1 cellular context compared by ENCODE assay signal in the genomic region with DNA sequence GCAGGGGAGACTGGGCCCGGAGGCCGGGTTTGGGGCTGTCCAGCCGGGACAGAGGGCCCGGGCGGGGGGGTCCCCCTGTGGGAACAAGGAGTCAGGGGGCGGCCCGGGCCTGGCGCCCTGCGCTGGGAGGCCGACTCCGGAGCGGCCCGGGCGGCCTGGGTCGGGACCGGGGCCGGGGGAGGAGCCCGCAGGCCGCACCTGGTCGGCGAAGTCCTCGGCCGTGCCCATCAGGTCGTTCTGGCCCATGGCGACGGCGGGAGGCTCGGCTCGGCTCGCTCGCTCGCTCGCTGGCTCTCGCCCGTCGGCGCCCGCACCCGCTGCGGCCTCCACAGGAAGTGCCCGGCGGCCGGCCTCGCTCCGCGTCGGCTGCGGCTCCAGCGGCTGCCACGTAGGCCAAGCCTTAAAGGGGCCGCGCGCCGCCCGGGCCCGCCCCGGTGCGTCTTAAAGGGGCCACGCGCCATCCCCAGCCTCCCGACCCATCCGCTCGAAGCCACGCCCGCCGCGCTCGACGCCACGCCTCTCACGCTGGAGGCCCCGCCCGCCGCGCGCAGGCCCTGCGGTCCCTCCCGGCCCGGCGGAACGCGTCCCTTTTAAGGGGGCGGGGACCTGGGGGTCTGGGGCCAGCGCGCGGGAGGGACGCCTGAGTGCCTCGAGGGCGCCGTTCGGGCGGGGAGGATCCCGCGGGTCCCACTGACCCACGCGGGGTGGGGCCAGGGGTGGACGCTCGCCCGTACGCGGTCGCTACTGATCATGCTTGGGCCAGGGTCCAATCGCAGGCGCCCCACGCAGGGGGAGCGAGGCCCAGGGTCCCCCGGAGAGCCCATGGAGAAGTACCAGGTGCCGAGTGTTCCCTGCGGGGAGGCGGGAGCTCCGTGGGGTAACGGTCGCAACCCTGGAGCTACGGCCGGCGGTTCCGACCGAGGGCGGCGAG.
TF ChIP-seq lines count a peak whose summit lies in the region.

A gene (plus strand): TSS at position 643 of the 931 bp plus-strand sequence. CDS start 108 bp downstream, at position 751.
A gene (minus strand): TSS at position 337 of the 931 bp plus-strand sequence. CDS start 91 bp downstream, at position 246.

TF ChIP-seq in K562, 482 proteins besides CTCF, POLR2A, EP300 and RAD21 (continued from another document and continues in another):
- TF ChIP-seq, protein P1, sequence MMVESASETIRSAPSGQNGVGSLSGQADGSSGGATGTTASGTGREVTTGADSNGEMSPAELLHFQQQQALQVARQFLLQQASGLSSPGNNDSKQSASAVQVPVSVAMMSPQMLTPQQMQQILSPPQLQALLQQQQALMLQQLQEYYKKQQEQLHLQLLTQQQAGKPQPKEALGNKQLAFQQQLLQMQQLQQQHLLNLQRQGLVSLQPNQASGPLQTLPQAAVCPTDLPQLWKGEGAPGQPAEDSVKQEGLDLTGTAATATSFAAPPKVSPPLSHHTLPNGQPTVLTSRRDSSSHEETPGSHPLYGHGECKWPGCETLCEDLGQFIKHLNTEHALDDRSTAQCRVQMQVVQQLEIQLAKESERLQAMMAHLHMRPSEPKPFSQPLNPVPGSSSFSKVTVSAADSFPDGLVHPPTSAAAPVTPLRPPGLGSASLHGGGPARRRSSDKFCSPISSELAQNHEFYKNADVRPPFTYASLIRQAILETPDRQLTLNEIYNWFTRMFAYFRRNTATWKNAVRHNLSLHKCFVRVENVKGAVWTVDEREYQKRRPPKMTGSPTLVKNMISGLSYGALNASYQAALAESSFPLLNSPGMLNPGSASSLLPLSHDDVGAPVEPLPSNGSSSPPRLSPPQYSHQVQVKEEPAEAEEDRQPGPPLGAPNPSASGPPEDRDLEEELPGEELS (CRISPR knock-in tag; IDR thresholded peaks at IDR 0.05; ENCODE audit: borderline replicate concordance): 0 out of 2 replicates have a peak, but pooled peaks have one; percentile 88
- no peak for TF ChIP-seq SRSF3 (IDR thresholded peaks at IDR 0.05; ENCODE audit: insufficient read depth, low read length)
- peak; percentile 95 for TF ChIP-seq NEUROD1 (IDR thresholded peaks at IDR 0.05; ENCODE audit: borderline replicate concordance, low read depth, low read length, partially characterized antibody)
- peak; percentile 64 for TF ChIP-seq RB1 (IDR thresholded peaks at IDR 0.05; ENCODE audit: low read depth)
- peak; percentile 62; the same call in 1 of the 2 replicates for TF ChIP-seq GABPB1 (CRISPR knock-in tag; IDR thresholded peaks at IDR 0.05)
- TF ChIP-seq POLR3A (IDR thresholded peaks at IDR 0.05; ENCODE audit: borderline replicate concordance, extremely low read depth, insufficient read depth, insufficient read length): no peak
- TF ChIP-seq SREBF2 (CRISPR knock-in tag; IDR thresholded peaks at IDR 0.05): no peak
- no peak for TF ChIP-seq ZNF184 (CRISPR knock-in tag; IDR thresholded peaks at IDR 0.05)
- TF ChIP-seq TFAM (CRISPR knock-in tag; conservative IDR thresholded peaks at IDR 0.05): no peak
- no peak for TF ChIP-seq THRAP3 (IDR thresholded peaks at IDR 0.05; ENCODE audit: borderline replicate concordance)
- TF ChIP-seq SAFB (IDR thresholded peaks at IDR 0.05; ENCODE audit: borderline replicate concordance, low read depth, low read length): peak; percentile 82
- TF ChIP-seq GABPA (tag; conservative IDR thresholded peaks at IDR 0.05; ENCODE audit: low read depth): peak; percentile 86
- no peak for TF ChIP-seq ELF4 (CRISPR knock-in tag; IDR thresholded peaks at IDR 0.05)
- no peak for TF ChIP-seq ARHGAP35 (IDR thresholded peaks at IDR 0.05; ENCODE audit: partially characterized antibody)
- TF ChIP-seq PYGO2 (tag; IDR thresholded peaks at IDR 0.05): no peak
- TF ChIP-seq, protein P2, sequence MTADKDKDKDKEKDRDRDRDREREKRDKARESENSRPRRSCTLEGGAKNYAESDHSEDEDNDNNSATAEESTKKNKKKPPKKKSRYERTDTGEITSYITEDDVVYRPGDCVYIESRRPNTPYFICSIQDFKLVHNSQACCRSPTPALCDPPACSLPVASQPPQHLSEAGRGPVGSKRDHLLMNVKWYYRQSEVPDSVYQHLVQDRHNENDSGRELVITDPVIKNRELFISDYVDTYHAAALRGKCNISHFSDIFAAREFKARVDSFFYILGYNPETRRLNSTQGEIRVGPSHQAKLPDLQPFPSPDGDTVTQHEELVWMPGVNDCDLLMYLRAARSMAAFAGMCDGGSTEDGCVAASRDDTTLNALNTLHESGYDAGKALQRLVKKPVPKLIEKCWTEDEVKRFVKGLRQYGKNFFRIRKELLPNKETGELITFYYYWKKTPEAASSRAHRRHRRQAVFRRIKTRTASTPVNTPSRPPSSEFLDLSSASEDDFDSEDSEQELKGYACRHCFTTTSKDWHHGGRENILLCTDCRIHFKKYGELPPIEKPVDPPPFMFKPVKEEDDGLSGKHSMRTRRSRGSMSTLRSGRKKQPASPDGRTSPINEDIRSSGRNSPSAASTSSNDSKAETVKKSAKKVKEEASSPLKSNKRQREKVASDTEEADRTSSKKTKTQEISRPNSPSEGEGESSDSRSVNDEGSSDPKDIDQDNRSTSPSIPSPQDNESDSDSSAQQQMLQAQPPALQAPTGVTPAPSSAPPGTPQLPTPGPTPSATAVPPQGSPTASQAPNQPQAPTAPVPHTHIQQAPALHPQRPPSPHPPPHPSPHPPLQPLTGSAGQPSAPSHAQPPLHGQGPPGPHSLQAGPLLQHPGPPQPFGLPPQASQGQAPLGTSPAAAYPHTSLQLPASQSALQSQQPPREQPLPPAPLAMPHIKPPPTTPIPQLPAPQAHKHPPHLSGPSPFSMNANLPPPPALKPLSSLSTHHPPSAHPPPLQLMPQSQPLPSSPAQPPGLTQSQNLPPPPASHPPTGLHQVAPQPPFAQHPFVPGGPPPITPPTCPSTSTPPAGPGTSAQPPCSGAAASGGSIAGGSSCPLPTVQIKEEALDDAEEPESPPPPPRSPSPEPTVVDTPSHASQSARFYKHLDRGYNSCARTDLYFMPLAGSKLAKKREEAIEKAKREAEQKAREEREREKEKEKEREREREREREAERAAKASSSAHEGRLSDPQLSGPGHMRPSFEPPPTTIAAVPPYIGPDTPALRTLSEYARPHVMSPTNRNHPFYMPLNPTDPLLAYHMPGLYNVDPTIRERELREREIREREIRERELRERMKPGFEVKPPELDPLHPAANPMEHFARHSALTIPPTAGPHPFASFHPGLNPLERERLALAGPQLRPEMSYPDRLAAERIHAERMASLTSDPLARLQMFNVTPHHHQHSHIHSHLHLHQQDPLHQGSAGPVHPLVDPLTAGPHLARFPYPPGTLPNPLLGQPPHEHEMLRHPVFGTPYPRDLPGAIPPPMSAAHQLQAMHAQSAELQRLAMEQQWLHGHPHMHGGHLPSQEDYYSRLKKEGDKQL (CRISPR knock-in tag; IDR thresholded peaks at IDR 0.05; ENCODE audit: borderline replicate concordance): no peak
- TF ChIP-seq PPARD (CRISPR knock-in tag; IDR thresholded peaks at IDR 0.05): no peak
- TF ChIP-seq TEAD2 (tag; IDR thresholded peaks at IDR 0.05): no peak
- TF ChIP-seq RCOR1 (IDR thresholded peaks at IDR 0.05; ENCODE audit: borderline replicate concordance in 1 of 2, low read depth in 2 of 2, low read length in 2 of 2): peak in 1 of 2 experiments; percentile 45; a peak in 1 of 4 replicates
- no peak for TF ChIP-seq TAF15 (IDR thresholded peaks at IDR 0.05; ENCODE audit: low read depth, low read length)
- TF ChIP-seq TOE1 (IDR thresholded peaks at IDR 0.05; ENCODE audit: borderline replicate concordance): peak; percentile 84; the same call in 1 of the 2 replicates
- TF ChIP-seq TOE1 (CRISPR knock-in tag; IDR thresholded peaks at IDR 0.05; ENCODE audit: borderline replicate concordance, low read depth): no peak
- TF ChIP-seq ZNF253 (CRISPR knock-in tag; conservative IDR thresholded peaks at IDR 0.05): no peak
- TF ChIP-seq CBFA2T3 (IDR thresholded peaks at IDR 0.05): no peak
- TF ChIP-seq SRSF7 (optimal IDR thresholded peaks at IDR 0.05; ENCODE audit: low read depth, low read length): no peak
- TF ChIP-seq, protein P3, sequence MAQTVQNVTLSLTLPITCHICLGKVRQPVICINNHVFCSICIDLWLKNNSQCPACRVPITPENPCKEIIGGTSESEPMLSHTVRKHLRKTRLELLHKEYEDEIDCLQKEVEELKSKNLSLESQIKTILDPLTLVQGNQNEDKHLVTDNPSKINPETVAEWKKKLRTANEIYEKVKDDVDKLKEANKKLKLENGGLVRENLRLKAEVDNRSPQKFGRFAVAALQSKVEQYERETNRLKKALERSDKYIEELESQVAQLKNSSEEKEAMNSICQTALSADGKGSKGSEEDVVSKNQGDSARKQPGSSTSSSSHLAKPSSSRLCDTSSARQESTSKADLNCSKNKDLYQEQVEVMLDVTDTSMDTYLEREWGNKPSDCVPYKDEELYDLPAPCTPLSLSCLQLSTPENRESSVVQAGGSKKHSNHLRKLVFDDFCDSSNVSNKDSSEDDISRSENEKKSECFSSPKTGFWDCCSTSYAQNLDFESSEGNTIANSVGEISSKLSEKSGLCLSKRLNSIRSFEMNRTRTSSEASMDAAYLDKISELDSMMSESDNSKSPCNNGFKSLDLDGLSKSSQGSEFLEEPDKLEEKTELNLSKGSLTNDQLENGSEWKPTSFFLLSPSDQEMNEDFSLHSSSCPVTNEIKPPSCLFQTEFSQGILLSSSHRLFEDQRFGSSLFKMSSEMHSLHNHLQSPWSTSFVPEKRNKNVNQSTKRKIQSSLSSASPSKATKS (CRISPR knock-in tag; IDR thresholded peaks at IDR 0.05): no peak
- TF ChIP-seq, protein P4, sequence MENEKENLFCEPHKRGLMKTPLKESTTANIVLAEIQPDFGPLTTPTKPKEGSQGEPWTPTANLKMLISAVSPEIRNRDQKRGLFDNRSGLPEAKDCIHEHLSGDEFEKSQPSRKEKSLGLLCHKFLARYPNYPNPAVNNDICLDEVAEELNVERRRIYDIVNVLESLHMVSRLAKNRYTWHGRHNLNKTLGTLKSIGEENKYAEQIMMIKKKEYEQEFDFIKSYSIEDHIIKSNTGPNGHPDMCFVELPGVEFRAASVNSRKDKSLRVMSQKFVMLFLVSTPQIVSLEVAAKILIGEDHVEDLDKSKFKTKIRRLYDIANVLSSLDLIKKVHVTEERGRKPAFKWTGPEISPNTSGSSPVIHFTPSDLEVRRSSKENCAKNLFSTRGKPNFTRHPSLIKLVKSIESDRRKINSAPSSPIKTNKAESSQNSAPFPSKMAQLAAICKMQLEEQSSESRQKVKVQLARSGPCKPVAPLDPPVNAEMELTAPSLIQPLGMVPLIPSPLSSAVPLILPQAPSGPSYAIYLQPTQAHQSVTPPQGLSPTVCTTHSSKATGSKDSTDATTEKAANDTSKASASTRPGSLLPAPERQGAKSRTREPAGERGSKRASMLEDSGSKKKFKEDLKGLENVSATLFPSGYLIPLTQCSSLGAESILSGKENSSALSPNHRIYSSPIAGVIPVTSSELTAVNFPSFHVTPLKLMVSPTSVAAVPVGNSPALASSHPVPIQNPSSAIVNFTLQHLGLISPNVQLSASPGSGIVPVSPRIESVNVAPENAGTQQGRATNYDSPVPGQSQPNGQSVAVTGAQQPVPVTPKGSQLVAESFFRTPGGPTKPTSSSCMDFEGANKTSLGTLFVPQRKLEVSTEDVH (IDR thresholded peaks at IDR 0.05; ENCODE audit: low read depth, partially characterized antibody): no peak
- no peak for TF ChIP-seq CBFA2T2 (conservative IDR thresholded peaks at IDR 0.05)
- TF ChIP-seq DDX20 (tag; IDR thresholded peaks at IDR 0.05; ENCODE audit: low read depth): no peak
- no peak for TF ChIP-seq MEIS2 (IDR thresholded peaks at IDR 0.05; ENCODE audit: partially characterized antibody)
- TF ChIP-seq BACH1 (tag; IDR thresholded peaks at IDR 0.05): no peak
- no peak for TF ChIP-seq DACH1 (IDR thresholded peaks at IDR 0.05; ENCODE audit: partially characterized antibody)
- TF ChIP-seq, protein P5, sequence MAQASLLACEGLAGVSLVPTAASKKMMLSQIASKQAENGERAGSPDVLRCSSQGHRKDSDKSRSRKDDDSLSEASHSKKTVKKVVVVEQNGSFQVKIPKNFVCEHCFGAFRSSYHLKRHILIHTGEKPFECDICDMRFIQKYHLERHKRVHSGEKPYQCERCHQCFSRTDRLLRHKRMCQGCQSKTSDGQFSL (CRISPR knock-in tag; IDR thresholded peaks at IDR 0.05): peak; percentile 68
- TF ChIP-seq, protein P5 (tag; IDR thresholded peaks at IDR 0.05): no peak
- no peak for TF ChIP-seq ZSCAN32 (CRISPR knock-in tag; IDR thresholded peaks at IDR 0.05)
- no peak for TF ChIP-seq ZNF174 (CRISPR knock-in tag; IDR thresholded peaks at IDR 0.05)
- no peak for TF ChIP-seq ZNF699 (CRISPR knock-in tag; IDR thresholded peaks at IDR 0.05; ENCODE audit: insufficient replicate concordance)
- no peak for TF ChIP-seq XRCC3 (IDR thresholded peaks at IDR 0.05)
- no peak for TF ChIP-seq POU5F1 (IDR thresholded peaks at IDR 0.05; ENCODE audit: borderline replicate concordance, low read depth, low read length, partially characterized antibody)
- TF ChIP-seq, protein P6, sequence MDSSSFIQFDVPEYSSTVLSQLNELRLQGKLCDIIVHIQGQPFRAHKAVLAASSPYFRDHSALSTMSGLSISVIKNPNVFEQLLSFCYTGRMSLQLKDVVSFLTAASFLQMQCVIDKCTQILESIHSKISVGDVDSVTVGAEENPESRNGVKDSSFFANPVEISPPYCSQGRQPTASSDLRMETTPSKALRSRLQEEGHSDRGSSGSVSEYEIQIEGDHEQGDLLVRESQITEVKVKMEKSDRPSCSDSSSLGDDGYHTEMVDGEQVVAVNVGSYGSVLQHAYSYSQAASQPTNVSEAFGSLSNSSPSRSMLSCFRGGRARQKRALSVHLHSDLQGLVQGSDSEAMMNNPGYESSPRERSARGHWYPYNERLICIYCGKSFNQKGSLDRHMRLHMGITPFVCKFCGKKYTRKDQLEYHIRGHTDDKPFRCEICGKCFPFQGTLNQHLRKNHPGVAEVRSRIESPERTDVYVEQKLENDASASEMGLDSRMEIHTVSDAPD (CRISPR knock-in tag; IDR thresholded peaks at IDR 0.05): no peak
- TF ChIP-seq ZNF586 (CRISPR knock-in tag; conservative IDR thresholded peaks at IDR 0.05): no peak
- no peak for TF ChIP-seq ZEB2 (IDR thresholded peaks at IDR 0.05)
- TF ChIP-seq, protein P7, sequence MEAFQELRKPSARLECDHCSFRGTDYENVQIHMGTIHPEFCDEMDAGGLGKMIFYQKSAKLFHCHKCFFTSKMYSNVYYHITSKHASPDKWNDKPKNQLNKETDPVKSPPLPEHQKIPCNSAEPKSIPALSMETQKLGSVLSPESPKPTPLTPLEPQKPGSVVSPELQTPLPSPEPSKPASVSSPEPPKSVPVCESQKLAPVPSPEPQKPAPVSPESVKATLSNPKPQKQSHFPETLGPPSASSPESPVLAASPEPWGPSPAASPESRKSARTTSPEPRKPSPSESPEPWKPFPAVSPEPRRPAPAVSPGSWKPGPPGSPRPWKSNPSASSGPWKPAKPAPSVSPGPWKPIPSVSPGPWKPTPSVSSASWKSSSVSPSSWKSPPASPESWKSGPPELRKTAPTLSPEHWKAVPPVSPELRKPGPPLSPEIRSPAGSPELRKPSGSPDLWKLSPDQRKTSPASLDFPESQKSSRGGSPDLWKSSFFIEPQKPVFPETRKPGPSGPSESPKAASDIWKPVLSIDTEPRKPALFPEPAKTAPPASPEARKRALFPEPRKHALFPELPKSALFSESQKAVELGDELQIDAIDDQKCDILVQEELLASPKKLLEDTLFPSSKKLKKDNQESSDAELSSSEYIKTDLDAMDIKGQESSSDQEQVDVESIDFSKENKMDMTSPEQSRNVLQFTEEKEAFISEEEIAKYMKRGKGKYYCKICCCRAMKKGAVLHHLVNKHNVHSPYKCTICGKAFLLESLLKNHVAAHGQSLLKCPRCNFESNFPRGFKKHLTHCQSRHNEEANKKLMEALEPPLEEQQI (IDR thresholded peaks at IDR 0.05): no peak
